8 cellular contexts compared by ENCODE assay signal in genomic region chr3:122975163-122975923, GRCh38. TPM values are rescaled to one million over a fixed set of nuclear protein-coding genes. Genes with fewer than 3 reads are reported as not detected.
DNase-seq lines count a peak whose midpoint lies in the region; ATAC-seq, FAIRE-seq and TF ChIP-seq lines count a peak whose summit lies in the region.

No MANE protein-coding gene starts in this region.

- H3K27me3 ChIP-seq in hepatocyte (peaks cover 5% of the 10 kb centered on the region), thyroid gland (no peaks in the 10 kb centered on the region)

- peak overlapping the region; percentile 27 for H3K4me2 ChIP-seq in hepatocyte

- DNase-seq in D721Med (ENCODE audit: insufficient read length, low spot score) (peak; percentile 75), UCSD-AML1 (lab: John Stamatoyannopoulos, UW; ENCODE audit: unreplicated experiment) (peak; percentile 25), hepatocyte (ENCODE audit: low spot score) (peak; percentile 62), thyroid gland (peak; percentile 58 to 68)

- H3K4me1 ChIP-seq in hepatocyte (ENCODE audit: insufficient read depth) (peaks cover 22% of the 10 kb centered on the region), thyroid gland (peaks cover 0 to 48% of the 10 kb centered on the region in 2 donors)

- no peaks in the 10 kb centered on the region for H3K9me3 Mint-ChIP-seq in IgD-negative memory B cell

- H3K36me3 ChIP-seq in hepatocyte (replicated peaks; ENCODE audit: insufficient read depth, low read depth), result no peaks in the 10 kb centered on the region
- H3K36me3 ChIP-seq in thyroid gland, result no peaks in the 10 kb centered on the region

- intact Hi-C loops in thyroid gland (cut with DNase I), result no loop called here

- no peak for FAIRE-seq in D721Med (lab: Jason Lieb, UNC)

- no peak for TF ChIP-seq POLR2A in thyroid gland (IDR thresholded peaks at IDR 0.05)

- no peak for TF ChIP-seq CTCF in D721Med (IDR thresholded peaks at IDR 0.05; ENCODE audit: insufficient read depth, missing control alignments)
- no peak for TF ChIP-seq CTCF in hepatocyte (IDR thresholded peaks at IDR 0.05; ENCODE audit: poor library complexity)
- TF ChIP-seq CTCF in thyroid gland (IDR thresholded peaks at IDR 0.05), result no peak

- peaks cover 3 to 20% (median 17%) of the 10 kb centered on the region in 3 donors for H3K4me1 Mint-ChIP-seq in IgD-negative memory B cell

- no peaks in the 10 kb centered on the region for H3K9me2 ChIP-seq in hepatocyte (replicated peaks; ENCODE audit: insufficient read depth)

- H3K4me3 Mint-ChIP-seq in IgD-negative memory B cell, result peak overlapping the region in 3 of 4 donors; percentile 1 to 82 (median 23)

- H3K4me3 ChIP-seq in hepatocyte (no peak overlapping the region), thyroid gland (replicated peaks in 1 of 3) (no peak overlapping the region)

- H2AFZ ChIP-seq in hepatocyte, result no peak overlapping the region

- H4K20me1 ChIP-seq in hepatocyte (ENCODE audit: insufficient read depth, poor library complexity, severe bottlenecking), result no peaks in the 10 kb centered on the region

- H3K27me3 Mint-ChIP-seq in IgD-negative memory B cell, result peaks cover 9% of the 10 kb centered on the region

- ATAC-seq in GM19395 (IDR thresholded peaks at IDR 0.05; ENCODE audit: unreplicated experiment) (peak; percentile 63), HG02870 (IDR thresholded peaks at IDR 0.05; ENCODE audit: unreplicated experiment) (no peak), HG03469 (IDR thresholded peaks at IDR 0.05; ENCODE audit: unreplicated experiment) (no peak)

- peak overlapping the region in 1 of 3 donors; percentile 45 for H3K27ac Mint-ChIP-seq in IgD-negative memory B cell

- 27% methylated on average over 12 of the region's 12 CpGs for WGBS in hepatocyte (ENCODE audit: low lambda C conversion rate, missing lambda C conversion rate)
- 25 to 31% methylated on average over 12 of the region's 12 CpGs for whole genome bisulfite sequencing in thyroid gland, 2 donors

- H3K27ac ChIP-seq in hepatocyte (peak overlapping the region; percentile 19), thyroid gland (peak overlapping the region in 1 of 3 donors; percentile 19)

- H3K79me2 ChIP-seq in hepatocyte, result no peaks in the 10 kb centered on the region

- no peaks in the 10 kb centered on the region for H3K9me3 ChIP-seq in hepatocyte (ENCODE audit: low read depth)
- no peaks in the 10 kb centered on the region for H3K9me3 ChIP-seq in thyroid gland

- no peaks in the 10 kb centered on the region for H3K36me3 Mint-ChIP-seq in IgD-negative memory B cell

RNA-seq across cellular contexts. Expression of gene SEMA5B, which starts 52.2 kb away (rescaled TPM):
- polyA plus RNA-seq in IgD-negative memory B cell, result not detected
- 0.88 and 1.4 TPM in 2 replicates for total RNA-seq in hepatocyte
- 1.8 and 4.2 TPM in 2 replicates for polyA plus RNA-seq in hepatocyte
- 1 to 10 TPM in 1 of 4 donors, under 1 TPM in 3; 0.56 to 5.3 (median 0.63) TPM for total RNA-seq in thyroid gland

Comparison
In these comparisons a context has a peak if more than half of its experiments do, and no peak if none do; other contexts are left out.
1. DNase-seq: peak in every context shown above with its lines; median percentile 75 in D721Med; 63 in thyroid gland; 62 in hepatocyte; 25 in UCSD-AML1.